ENCODE assay signal across 16 cellular contexts in the genomic region with DNA sequence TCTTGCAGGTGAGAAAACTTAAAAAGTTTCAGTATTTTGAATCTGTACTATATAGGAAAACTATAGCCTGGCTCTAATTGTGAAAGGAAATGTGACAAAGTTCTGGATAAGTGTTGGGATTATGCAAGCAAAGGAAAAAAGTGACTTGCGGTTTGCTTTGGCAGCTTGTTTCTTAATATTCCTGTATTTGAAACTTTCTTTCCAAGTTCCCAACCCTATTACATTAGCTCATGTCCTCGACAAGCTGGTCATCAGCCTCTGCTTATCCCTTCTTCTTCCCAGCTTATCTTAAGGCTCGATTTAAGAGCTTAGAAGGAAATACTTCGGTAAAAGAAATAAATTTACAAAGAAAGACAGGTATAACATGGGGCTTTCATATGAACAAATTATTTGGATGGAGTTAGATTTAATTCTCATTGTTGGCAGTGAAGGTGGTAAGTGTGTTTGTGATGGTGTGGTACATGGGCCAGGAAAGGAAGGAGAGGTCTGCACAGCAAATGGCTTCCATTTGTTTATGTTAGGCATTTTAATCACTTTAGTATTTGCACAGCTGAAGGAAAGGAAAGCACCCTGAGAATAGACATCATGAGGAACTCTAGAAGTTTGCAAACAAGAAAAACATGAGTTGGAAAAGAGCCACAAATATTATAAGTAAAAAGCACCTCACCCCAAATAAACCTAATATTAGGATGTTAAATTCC. TPM values are rescaled to one million over a fixed set of nuclear protein-coding genes. Genes with fewer than 3 reads are reported as not detected.
DNase-seq lines count a peak whose midpoint lies in the region; ATAC-seq and TF ChIP-seq lines count a peak whose summit lies in the region.
"Had no signal": no experiment of that assay in that cellular context is flagged by ENCODE, and none has a peak within 500 bp of the region (broad histone marks: within the 10 kb centered on the region; RNA-seq: fewer than 3 reads in every experiment).

No MANE protein-coding gene starts in this region.

- no peak overlapping the region for H3K4me3 Mint-ChIP-seq in CD8-positive, alpha-beta T cell
- H3K4me3 Mint-ChIP-seq: stimulated activated memory B cell treated with anti-CD40 and anti-IgM and Interleukin-4, amounts not matched to agents 10 μg/mL and 1 μg/mL and 100 μg/mL, for 72 hours had no signal

- POLR2A ChIA-PET in CD8-positive, alpha-beta T cell (lab: Charles Lee), result no interaction called here

- CTCF ChIA-PET in CD8-positive, alpha-beta T cell (lab: Charles Lee), result no interaction called here

- H3K36me3 ChIP-seq in ascending aorta, result no peaks in the 10 kb centered on the region
- no peaks in the 10 kb centered on the region for H3K36me3 ChIP-seq in left ventricle myocardium inferior
- H3K36me3 ChIP-seq in CD8-positive, alpha-beta T cell (ENCODE audit: insufficient read depth, low read length), result no peaks in the 10 kb centered on the region

- intact Hi-C loops in ascending aorta (cut with DNase I) (loop anchor here (2.0 kb wide), 1 partner anchor 18 kb away; no protein-coding TSS in a partner anchor), left ventricle myocardium inferior (cut with micrococcal nuclease) (no loop called here)
- intact Hi-C loops in CD8-positive, alpha-beta T cell (cut with DNase I, micrococcal nuclease), result no loop called here

- no peak for TF ChIP-seq CTCF in ascending aorta (IDR thresholded peaks at IDR 0.05)
- no peak for TF ChIP-seq CTCF in left ventricle myocardium inferior (IDR thresholded peaks at IDR 0.05; ENCODE audit: borderline replicate concordance)
- TF ChIP-seq CTCF in CD8-positive, alpha-beta T cell (IDR thresholded peaks at IDR 0.05), result no peak

- ATAC-seq in HG02884 (IDR thresholded peaks at IDR 0.05; ENCODE audit: unreplicated experiment), result no peak
- no peak for ATAC-seq in HG03025 (IDR thresholded peaks at IDR 0.05; ENCODE audit: low FRiP score, unreplicated experiment)
- ATAC-seq in activated CD4-positive, CD25-positive, alpha-beta regulatory T cell treated with anti-CD3 and anti-CD28 coated beads, Interleukin-2, amount 50 U/mL, for 24 hours, result no peak
- ATAC-seq in CD8-positive, alpha-beta T cell, result no peak
- ATAC-seq: Panc1; stimulated activated memory B cell treated with anti-CD40 and anti-IgM and Interleukin-4, amounts not matched to agents 10 μg/mL and 1 μg/mL and 100 μg/mL, for 72 hours had no signal

- H3K9me3 Mint-ChIP-seq in CD8-positive, alpha-beta T cell, result no peaks in the 10 kb centered on the region
- H3K9me3 Mint-ChIP-seq: stimulated activated memory B cell treated with anti-CD40 and anti-IgM and Interleukin-4, amounts not matched to agents 10 μg/mL and 1 μg/mL and 100 μg/mL, for 72 hours had no signal

- H3K4me3 ChIP-seq in ascending aorta (no peak overlapping the region), left ventricle myocardium inferior (no peak overlapping the region), skeletal muscle cell (ENCODE audit: low read depth, low read length) (no peak overlapping the region)
- no peak overlapping the region for H3K4me3 ChIP-seq in CD8-positive, alpha-beta T cell (ENCODE audit: low read depth, low read length)

- H3K4me1 Mint-ChIP-seq in CD8-positive, alpha-beta T cell (ENCODE audit: low read depth), result peaks cover 6% of the 10 kb centered on the region
- H3K4me1 Mint-ChIP-seq: stimulated activated memory B cell treated with anti-CD40 and anti-IgM and Interleukin-4, amounts not matched to agents 10 μg/mL and 1 μg/mL and 100 μg/mL, for 72 hours had no signal

- H3K27ac ChIP-seq in ascending aorta, result peak overlapping the region; percentile 72 to 85
- H3K27ac ChIP-seq in left ventricle myocardium inferior (replicated peaks), result peak overlapping the region; percentile 91
- no peak overlapping the region for H3K27ac ChIP-seq in CD8-positive, alpha-beta T cell (ENCODE audit: low read depth, low read length)

- peaks cover 6 to 33% of the 10 kb centered on the region in 2 donors for H3K4me1 ChIP-seq in ascending aorta
- H3K4me1 ChIP-seq in left ventricle myocardium inferior, result peaks cover 57% of the 10 kb centered on the region
- H3K4me1 ChIP-seq in CD8-positive, alpha-beta T cell (ENCODE audit: insufficient read depth, low read length), result no peaks in the 10 kb centered on the region

- H3K27ac Mint-ChIP-seq in CD8-positive, alpha-beta T cell, result no peak overlapping the region
- H3K27ac Mint-ChIP-seq: stimulated activated memory B cell treated with anti-CD40 and anti-IgM and Interleukin-4, amounts not matched to agents 10 μg/mL and 1 μg/mL and 100 μg/mL, for 72 hours had no signal

- H3K36me3 Mint-ChIP-seq in CD8-positive, alpha-beta T cell, result no peaks in the 10 kb centered on the region
- H3K36me3 Mint-ChIP-seq: stimulated activated memory B cell treated with anti-CD40 and anti-IgM and Interleukin-4, amounts not matched to agents 10 μg/mL and 1 μg/mL and 100 μg/mL, for 72 hours had no signal

- H3K27me3 Mint-ChIP-seq in CD8-positive, alpha-beta T cell (ENCODE audit: low read depth), result no peaks in the 10 kb centered on the region

- H3K27me3 ChIP-seq in ascending aorta (no peaks in the 10 kb centered on the region), left ventricle myocardium inferior (ENCODE audit: low read depth) (no peaks in the 10 kb centered on the region)
- H3K27me3 ChIP-seq in CD8-positive, alpha-beta T cell (ENCODE audit: insufficient read depth, low read length), result no peaks in the 10 kb centered on the region

- peak; percentile 29 for DNase-seq in DMS53 treated with DMSO at 0.1 percent for 48 hours (lab: John Stamatoyannopoulos, UW; ENCODE audit: unreplicated experiment)
- DNase-seq in ascending aorta (ENCODE audit: low spot score in 2 of 2), result no peak
- no peak for DNase-seq in left ventricle myocardium inferior
- peak; percentile 35 for DNase-seq in skeletal muscle cell (ENCODE audit: low read depth)
- DNase-seq in CD8-positive, alpha-beta T cell, result no peak
- DNase-seq: amniotic stem cell, foreskin melanocyte, GDM1, NCI-H1105 treated with DMSO at 0.1 percent for 48 hours, NCI-H226 had no signal

- H3K9me3 ChIP-seq in ascending aorta, result no peaks in the 10 kb centered on the region
- no peaks in the 10 kb centered on the region for H3K9me3 ChIP-seq in left ventricle myocardium inferior (replicated peaks)
- H3K9me3 ChIP-seq in CD8-positive, alpha-beta T cell (ENCODE audit: low read length), result no peaks in the 10 kb centered on the region

RNA-seq across cellular contexts. Expression of gene MYOZ2, which starts 5.1 kb away (rescaled TPM):
- 3.5 TPM for total RNA-seq in ascending aorta
- total RNA-seq in left ventricle myocardium inferior, result 843 TPM
- not detected for total RNA-seq in CD8-positive, alpha-beta T cell
- total RNA-seq: T-helper 1 cell treated with Interleukin-12 subunit alpha and Interleukin-12 subunit beta and Interleukin-4 antibody, amounts not matched to agents 30 ng/mL and 1 ng/mL, for 36 hours had no signal

Comparison
In these comparisons a context has a peak if more than half of its experiments do, and no peak if none do; other contexts are left out.
1. DNase-seq: peak in DMS53 treated with DMSO at 0.1 percent for 48 hours (single experiment) and skeletal muscle cell (single experiment); none in ascending aorta (0 of 2), left ventricle myocardium inferior (single experiment) and CD8-positive, alpha-beta T cell (0 of 7).
2. RNA of gene MYOZ2, which starts 5.1 kb away (total RNA-seq): 843 TPM in left ventricle myocardium inferior (single experiment); 3.5 TPM in ascending aorta (single experiment) and not detected in CD8-positive, alpha-beta T cell; every median in the first group is over 100 times any median in the second.